ENCODE assay signal across 14 cellular contexts in the genomic region with DNA sequence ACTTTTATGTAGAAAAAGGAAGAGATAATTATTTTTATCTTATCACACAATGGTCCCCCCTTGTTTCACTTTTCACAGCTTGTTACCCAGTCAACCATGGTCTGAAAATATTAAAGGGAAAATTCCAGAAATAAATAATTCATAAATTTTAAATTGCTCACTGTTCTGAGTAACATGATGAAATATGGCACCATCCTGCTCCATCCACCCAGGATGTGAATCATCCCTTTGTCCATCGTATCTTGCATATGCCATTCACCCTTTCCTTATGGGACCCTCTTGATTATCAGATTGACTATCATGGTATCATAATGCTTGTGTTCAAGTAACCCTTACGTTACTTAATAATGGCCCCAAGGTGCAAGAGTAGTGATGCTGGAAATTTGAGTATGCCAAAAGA. TPM values are rescaled to one million over a fixed set of nuclear protein-coding genes. Genes with fewer than 3 reads are reported as not detected.
DNase-seq lines count a peak whose midpoint lies in the region; ATAC-seq, FAIRE-seq and TF ChIP-seq lines count a peak whose summit lies in the region.
"Had no signal": no experiment of that assay in that cellular context is flagged by ENCODE, and none has a peak within 500 bp of the region (broad histone marks: within the 10 kb centered on the region; RNA-seq: fewer than 3 reads in every experiment).

No MANE protein-coding gene starts in this region.

- H3K4me1 ChIP-seq in A549 (peaks cover 59% of the 10 kb centered on the region), adipocyte (ENCODE audit: control insufficient read depth, insufficient read depth, low read length) (peaks cover 32% of the 10 kb centered on the region), aorta (ENCODE audit: control insufficient read depth in 1 of 2, insufficient read depth in 2 of 2, low read length in 2 of 2) (peaks cover 6 to 7% of the 10 kb centered on the region in 2 donors)

- DNase-seq in A549 (ENCODE audit: low read depth in 1 of 2, low spot score in 1 of 2) = peak in 1 of 2 experiments; percentile 47
- peak; percentile 34 for DNase-seq in HS-27A (ENCODE audit: low read depth)
- peak; percentile 30 for DNase-seq in adipocyte (ENCODE audit: low read depth)
- peak; percentile 48 for DNase-seq in foreskin melanocyte
- DNase-seq in aorta = no peak
- DNase-seq in C1 segment of cervical spinal cord (lab: John Stamatoyannopoulos, UW) = no peak
- no peak for DNase-seq in stimulated activated CD4-positive, alpha-beta T cell treated with anti-CD3 and anti-CD28 coated beads, Interleukin-12 subunit alpha, Interleukin-12 subunit beta, amount 100 ng/mL, for 4 hours
- no peak for DNase-seq in AG20443 (ENCODE audit: low spot score)
- DNase-seq: activated CD4-positive, alpha-beta T cell treated with anti-CD3 and anti-CD28 coated beads for 48 hours; activated naive CD8-positive, alpha-beta T cell treated with anti-CD3 and anti-CD28 coated beads, Interleukin-2, amount 50 U/mL, for 24 hours; activated T-cell treated with anti-CD3 and anti-CD28 coated beads, Interleukin-2, amount 50 U/mL, for 1 hour; NCI-H1092; small intestine had no signal

- no peak overlapping the region for H3K4me3 ChIP-seq in A549
- no peak overlapping the region for H3K4me3 ChIP-seq in adipocyte (ENCODE audit: low read length)
- H3K4me3 ChIP-seq in aorta (ENCODE audit: low read length in 2 of 2) = no peak overlapping the region
- H3K4me3 ChIP-seq: suprapubic skin had no signal

- no peaks in the 10 kb centered on the region for H3K27me3 ChIP-seq in adipocyte (replicated peaks; ENCODE audit: control insufficient read depth, insufficient read depth, low read length)
- H3K27me3 ChIP-seq in aorta (ENCODE audit: control insufficient read depth in 1 of 2, insufficient read depth in 2 of 2, low read length in 1 of 2) = no peaks in the 10 kb centered on the region
- H3K27me3 ChIP-seq: suprapubic skin had no signal

- FAIRE-seq in A549 (lab: Jason Lieb, UNC) = no peak
- FAIRE-seq: small intestine had no signal

- ATAC-seq in A549 = peak; percentile 61 to 68
- ATAC-seq in aorta (ENCODE audit: low FRiP score) = no peak
- ATAC-seq: activated naive CD8-positive, alpha-beta T cell treated with anti-CD3 and anti-CD28 coated beads, Interleukin-2, amount 50 U/mL, for 24 hours had no signal

- WGBS in A549 (ENCODE audit: missing lambda C conversion rate) = 37% methylated on average over 2 of the region's 2 CpGs
- WGBS in aorta, 2 donors = 80 to 86% methylated on average over 2 of the region's 2 CpGs

- H3K9ac ChIP-seq in adipocyte (ENCODE audit: low read length) = no peak overlapping the region

- CTCF ChIA-PET in A549 (lab: Yijun Ruan, JAX) = interaction anchor here (1.6 kb wide), 1 partner anchor 58 kb away, joined by 4 read pairs; no protein-coding TSS in a partner anchor

- peak overlapping the region; percentile 68 for H3K4me2 ChIP-seq in A549

- H3K27ac ChIP-seq in A549 (peak overlapping the region; percentile 82 to 85), aorta (ENCODE audit: low read depth in 1 of 2, low read length in 2 of 2) (no peak overlapping the region)
- H3K27ac ChIP-seq: suprapubic skin had no signal

- no peak for TF ChIP-seq CTCF in A549 (IDR thresholded peaks at IDR 0.05)

- no peak for TF ChIP-seq EP300 in A549 (IDR thresholded peaks at IDR 0.05)

- POLR2A ChIA-PET in A549 (lab: Yijun Ruan, JAX) = interaction anchor here (1.7 kb wide), 1 partner anchor 43 kb away, joined by 8 read pairs; a partner anchor contains a TSS

- peaks cover 82% of the 10 kb centered on the region for H3K36me3 ChIP-seq in adipocyte (ENCODE audit: control insufficient read depth, insufficient read depth, low read length, severe bottlenecking)
- no peaks in the 10 kb centered on the region for H3K36me3 ChIP-seq in aorta (ENCODE audit: control insufficient read depth in 1 of 2, insufficient read depth in 2 of 2, low read length in 1 of 2)

- intact Hi-C loops in aorta (cut with DNase I) = no loop called here

- no peak for TF ChIP-seq POLR2A in A549 (IDR thresholded peaks at IDR 0.05; ENCODE audit: low read length)

- H3K9me3 ChIP-seq in A549 (no peaks in the 10 kb centered on the region), adipocyte (ENCODE audit: control insufficient read depth, low read length) (no peaks in the 10 kb centered on the region), aorta (ENCODE audit: control insufficient read depth, low read length) (no peaks in the 10 kb centered on the region)
- H3K9me3 ChIP-seq: suprapubic skin had no signal

- TF ChIP-seq RAD21 in A549 (conservative IDR thresholded peaks at IDR 0.05 in 1 of 2, IDR thresholded peaks at IDR 0.05 in 1 of 2) = no peak

TF ChIP-seq in A549, 52 proteins besides CTCF, POLR2A, EP300 and RAD21:
- 0 out of 2 replicates have a peak, but pooled peaks have one; percentile 23 for TF ChIP-seq FOSL2 (IDR thresholded peaks at IDR 0.05)
- peak; percentile 56 for TF ChIP-seq FOSL2 (CRISPR knock-in tag; IDR thresholded peaks at IDR 0.05)
- TF ChIP-seq JUNB (IDR thresholded peaks at IDR 0.05) = 0 out of 2 replicates have a peak, but pooled peaks have one; percentile 33
- TF ChIP-seq NR3C1 (IDR thresholded peaks at IDR 0.05) = no peak
- TF ChIP-seq, protein P1, sequence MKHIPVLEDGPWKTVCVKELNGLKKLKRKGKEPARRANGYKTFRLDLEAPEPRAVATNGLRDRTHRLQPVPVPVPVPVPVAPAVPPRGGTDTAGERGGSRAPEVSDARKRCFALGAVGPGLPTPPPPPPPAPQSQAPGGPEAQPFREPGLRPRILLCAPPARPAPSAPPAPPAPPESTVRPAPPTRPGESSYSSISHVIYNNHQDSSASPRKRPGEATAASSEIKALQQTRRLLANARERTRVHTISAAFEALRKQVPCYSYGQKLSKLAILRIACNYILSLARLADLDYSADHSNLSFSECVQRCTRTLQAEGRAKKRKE (CRISPR knock-in tag; IDR thresholded peaks at IDR 0.05; ENCODE audit: low read depth) = 0 out of 2 replicates have a peak, but pooled peaks have one; percentile 16
- 0 out of 4 replicates have a peak, but pooled peaks have one; percentile 3 to 29 for TF ChIP-seq CEBPB (IDR thresholded peaks at IDR 0.05)

RNA-seq across cellular contexts. Expression of a gene that starts 43.7 kb away (rescaled TPM):
- 72.0 and 73.2 TPM in 2 replicates for polyA plus RNA-seq in A549 (2011; rRNA removed)
- polyA plus RNA-seq in A549 (2012; cell fraction: cytosol; rRNA removed) = 20.7 and 25.2 TPM in 2 replicates
- 24.7 and 33.9 TPM in 2 replicates for polyA plus RNA-seq in A549 (2012; cell fraction: nucleus; rRNA removed)
- 29.4 to 31.2 TPM (median 29.9 TPM) in 3 replicates for polyA plus RNA-seq in A549 (2017; fragmentation: RNase III; extraction: RNeasy Plus Mini Kit Qiagen cat#74134 plus additional on column Dnase treatment)
- polyA minus RNA-seq in A549 (2011; rRNA and poly(A)+ RNA removed) = 91.7 and 93.3 TPM in 2 replicates
- 10 to 100 TPM; 52.7 to 61.3 TPM for total RNA-seq in aorta
- 10 to 100 TPM in 1 of 2 donors, 1 to 10 TPM in 1; 5.6 to 17.8 TPM for polyA plus RNA-seq in aorta

Comparison
In these comparisons a context has a peak if more than half of its experiments do, and no peak if none do; other contexts are left out.
1. DNase-seq: peak in HS-27A (single experiment), adipocyte (single experiment) and foreskin melanocyte (single experiment); none in aorta (0 of 2), C1 segment of cervical spinal cord (0 of 14), stimulated activated CD4-positive, alpha-beta T cell treated with anti-CD3 and anti-CD28 coated beads, Interleukin-12 subunit alpha, Interleukin-12 subunit beta, amount 100 ng/mL, for 4 hours (single experiment) and AG20443 (single experiment).
2. H3K27ac ChIP-seq: peak in A549 (2 of 2); none in aorta (0 of 2).